In the genomic region with DNA sequence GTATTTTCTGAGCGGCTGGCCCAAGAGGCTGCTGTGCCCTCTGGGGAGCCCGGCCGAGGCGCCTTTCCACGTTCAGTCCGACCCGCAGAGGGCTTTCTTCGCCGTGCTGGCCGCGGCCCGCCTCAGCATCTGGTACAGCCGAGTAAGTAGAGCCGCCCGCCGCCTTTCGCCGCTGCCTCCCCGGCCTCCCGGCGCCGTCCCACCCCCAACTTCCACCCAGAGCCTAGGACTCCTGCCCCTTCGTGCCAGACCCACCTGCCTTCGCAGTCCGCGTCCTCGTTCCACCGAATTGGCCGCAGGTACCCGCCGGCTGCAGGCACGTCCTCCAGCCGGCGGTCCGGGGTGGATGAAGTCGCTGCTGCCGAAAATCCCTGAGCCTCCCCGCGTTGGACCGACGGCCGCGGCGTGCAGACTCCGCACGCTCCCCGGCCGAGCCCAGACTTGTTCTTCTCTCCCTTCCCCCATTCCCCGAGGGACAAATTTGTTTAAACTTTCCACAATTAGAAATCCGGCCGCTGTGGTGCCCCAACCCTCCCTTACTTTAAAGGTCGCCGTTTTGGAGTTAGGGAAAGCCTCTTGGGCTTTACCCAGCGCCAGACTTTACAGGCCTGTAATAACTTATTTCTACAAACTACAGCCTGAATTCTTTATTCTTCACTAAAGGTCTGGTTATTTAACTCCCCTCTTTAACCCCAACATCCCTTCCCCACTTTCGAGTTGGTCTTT, we compare ENCODE assay signal across 8 cellular contexts. TPM values are rescaled to one million over a fixed set of nuclear protein-coding genes. Genes with fewer than 3 reads are reported as not detected.
DNase-seq lines count a peak whose midpoint lies in the region; ATAC-seq and TF ChIP-seq lines count a peak whose summit lies in the region.

No MANE protein-coding gene starts in this region.

- H3K27ac Mint-ChIP-seq in GM23338, result peak overlapping the region; percentile 89
- peak overlapping the region; percentile 99 for H3K27ac Mint-ChIP-seq in activated CD4-positive, alpha-beta T cell treated with anti-CD3 and anti-CD28 coated beads, Interleukin-2, amount 10 ng/mL, durations not matched to agents 24 days and 14 days
- peak overlapping the region; percentile 98 for H3K27ac Mint-ChIP-seq in memory B cell

- TF ChIP-seq CTCF in GM23338 (conservative IDR thresholded peaks at IDR 0.05; ENCODE audit: low read depth in 2 of 2), result no peak

- peaks cover 50% of the 10 kb centered on the region for H3K79me2 ChIP-seq in GM23338 (replicated peaks; ENCODE audit: insufficient read depth)

- H3K27ac ChIP-seq in GM23338 (ENCODE audit: low read depth), result peak overlapping the region; percentile 85; the same call in 1 of the 2 replicates

- peak overlapping the region; percentile 79 for H3K4me3 ChIP-seq in GM23338

- H3K27me3 Mint-ChIP-seq in GM23338 (ENCODE audit: insufficient read depth, low read depth, poor library complexity), result peaks cover 12% of the 10 kb centered on the region
- H3K27me3 Mint-ChIP-seq in activated CD4-positive, alpha-beta T cell treated with anti-CD3 and anti-CD28 coated beads, Interleukin-2, amount 10 ng/mL, durations not matched to agents 24 days and 14 days, result no peaks in the 10 kb centered on the region
- no peaks in the 10 kb centered on the region for H3K27me3 Mint-ChIP-seq in memory B cell

- DNase-seq in GDM1 (lab: John Stamatoyannopoulos, UW), result peak; percentile 36
- DNase-seq in GM23338 (ENCODE audit: low spot score), result peak; percentile 45
- peak; percentile 67 for DNase-seq in NAMALWA (ENCODE audit: low spot score)
- peak; percentile 83 for DNase-seq in activated CD4-positive, alpha-beta T cell treated with anti-CD3 and anti-CD28 coated beads, Interleukin-2, amount 10 ng/mL, durations not matched to agents 24 days and 14 days
- peak; percentile 23 for DNase-seq in effector CD4-positive, alpha-beta T cell
- no peak for DNase-seq in memory B cell (ENCODE audit: low spot score in 2 of 2)
- peak in 4 of 6 experiments; percentile 27 to 52 (median 40) for DNase-seq in stimulated activated naive CD4-positive, alpha-beta T cell (lab: John Stamatoyannopoulos, UW)
- no peak for DNase-seq in NOMO-1 treated with dmso at 0.1 percent for 144 hours (lab: John Stamatoyannopoulos, UW; ENCODE audit: unreplicated experiment)

- no peaks in the 10 kb centered on the region for H3K36me3 ChIP-seq in GM23338 (ENCODE audit: insufficient read depth)

- H4K20me1 ChIP-seq in GM23338 (replicated peaks; ENCODE audit: insufficient read depth), result no peaks in the 10 kb centered on the region

- H3K9me3 Mint-ChIP-seq in GM23338, result no peaks in the 10 kb centered on the region
- peaks cover 3% of the 10 kb centered on the region for H3K9me3 Mint-ChIP-seq in activated CD4-positive, alpha-beta T cell treated with anti-CD3 and anti-CD28 coated beads, Interleukin-2, amount 10 ng/mL, durations not matched to agents 24 days and 14 days
- no peaks in the 10 kb centered on the region for H3K9me3 Mint-ChIP-seq in memory B cell

- no peaks in the 10 kb centered on the region for H3K9me2 ChIP-seq in GM23338 (ENCODE audit: insufficient read depth)

- peak overlapping the region; percentile 83 for H3K4me2 ChIP-seq in GM23338

- peak; percentile 36 for ATAC-seq in GM23338
- ATAC-seq in memory B cell (ENCODE audit: low read depth), result peak; percentile 9

- H3K4me1 Mint-ChIP-seq in GM23338, result peaks cover 28% of the 10 kb centered on the region
- peaks cover 52% of the 10 kb centered on the region for H3K4me1 Mint-ChIP-seq in activated CD4-positive, alpha-beta T cell treated with anti-CD3 and anti-CD28 coated beads, Interleukin-2, amount 10 ng/mL, durations not matched to agents 24 days and 14 days
- peaks cover 44% of the 10 kb centered on the region for H3K4me1 Mint-ChIP-seq in memory B cell

- H3K4me1 ChIP-seq in GM23338 (ENCODE audit: insufficient read depth), result peaks cover 17% of the 10 kb centered on the region

- no peaks in the 10 kb centered on the region for H3F3A ChIP-seq in GM23338 (replicated peaks; ENCODE audit: low read depth)

- H2AFZ ChIP-seq in GM23338, result peak overlapping the region; percentile 29

- H3K4me3 Mint-ChIP-seq in GM23338 (peak overlapping the region; percentile 96), memory B cell (peak overlapping the region; percentile 100)
- H3K4me3 Mint-ChIP-seq in activated CD4-positive, alpha-beta T cell treated with anti-CD3 and anti-CD28 coated beads, Interleukin-2, amount 10 ng/mL, durations not matched to agents 24 days and 14 days, result peak overlapping the region; percentile 100

- H3K36me3 Mint-ChIP-seq in GM23338 (ENCODE audit: low read depth) (no peaks in the 10 kb centered on the region; the same call in 2 of the 3 replicates), memory B cell (peaks cover 4% of the 10 kb centered on the region)
- H3K36me3 Mint-ChIP-seq in activated CD4-positive, alpha-beta T cell treated with anti-CD3 and anti-CD28 coated beads, Interleukin-2, amount 10 ng/mL, durations not matched to agents 24 days and 14 days (ENCODE audit: low read depth), result peaks cover 17% of the 10 kb centered on the region

- intact Hi-C loops in activated CD4-positive, alpha-beta T cell treated with anti-CD3 and anti-CD28 coated beads, Interleukin-2, amount 10 ng/mL, durations not matched to agents 24 days and 14 days (cut with micrococcal nuclease), result loop anchor here (2.0 to 5.0 kb wide), 9 partner anchors 29 to 1128 kb away; a partner anchor contains a TSS

- no peaks in the 10 kb centered on the region for H3K27me3 ChIP-seq in GM23338 (ENCODE audit: insufficient read depth)

TF ChIP-seq in GM23338, 12 proteins besides CTCF, POLR2A, EP300 and RAD21 (continues in another document):
- TF ChIP-seq, protein P1, sequence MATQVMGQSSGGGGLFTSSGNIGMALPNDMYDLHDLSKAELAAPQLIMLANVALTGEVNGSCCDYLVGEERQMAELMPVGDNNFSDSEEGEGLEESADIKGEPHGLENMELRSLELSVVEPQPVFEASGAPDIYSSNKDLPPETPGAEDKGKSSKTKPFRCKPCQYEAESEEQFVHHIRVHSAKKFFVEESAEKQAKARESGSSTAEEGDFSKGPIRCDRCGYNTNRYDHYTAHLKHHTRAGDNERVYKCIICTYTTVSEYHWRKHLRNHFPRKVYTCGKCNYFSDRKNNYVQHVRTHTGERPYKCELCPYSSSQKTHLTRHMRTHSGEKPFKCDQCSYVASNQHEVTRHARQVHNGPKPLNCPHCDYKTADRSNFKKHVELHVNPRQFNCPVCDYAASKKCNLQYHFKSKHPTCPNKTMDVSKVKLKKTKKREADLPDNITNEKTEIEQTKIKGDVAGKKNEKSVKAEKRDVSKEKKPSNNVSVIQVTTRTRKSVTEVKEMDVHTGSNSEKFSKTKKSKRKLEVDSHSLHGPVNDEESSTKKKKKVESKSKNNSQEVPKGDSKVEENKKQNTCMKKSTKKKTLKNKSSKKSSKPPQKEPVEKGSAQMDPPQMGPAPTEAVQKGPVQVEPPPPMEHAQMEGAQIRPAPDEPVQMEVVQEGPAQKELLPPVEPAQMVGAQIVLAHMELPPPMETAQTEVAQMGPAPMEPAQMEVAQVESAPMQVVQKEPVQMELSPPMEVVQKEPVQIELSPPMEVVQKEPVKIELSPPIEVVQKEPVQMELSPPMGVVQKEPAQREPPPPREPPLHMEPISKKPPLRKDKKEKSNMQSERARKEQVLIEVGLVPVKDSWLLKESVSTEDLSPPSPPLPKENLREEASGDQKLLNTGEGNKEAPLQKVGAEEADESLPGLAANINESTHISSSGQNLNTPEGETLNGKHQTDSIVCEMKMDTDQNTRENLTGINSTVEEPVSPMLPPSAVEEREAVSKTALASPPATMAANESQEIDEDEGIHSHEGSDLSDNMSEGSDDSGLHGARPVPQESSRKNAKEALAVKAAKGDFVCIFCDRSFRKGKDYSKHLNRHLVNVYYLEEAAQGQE (IDR thresholded peaks at IDR 0.05; ENCODE audit: unreplicated experiment), result no peak
- no peak for TF ChIP-seq ZNF331 (CRISPR knock-in tag; IDR thresholded peaks at IDR 0.05; ENCODE audit: low read depth)
- TF ChIP-seq STAT1 (IDR thresholded peaks at IDR 0.05; ENCODE audit: unreplicated experiment), result no peak
- TF ChIP-seq JUNB (IDR thresholded peaks at IDR 0.05; ENCODE audit: unreplicated experiment), result no peak
- no peak for TF ChIP-seq POLR2AphosphoS5 (IDR thresholded peaks at IDR 0.05; ENCODE audit: low read depth)
- no peak for TF ChIP-seq CREB1 (CRISPR knock-in tag; IDR thresholded peaks at IDR 0.05; ENCODE audit: low read depth)

RNA-seq across cellular contexts. Expression of a gene that starts 0.6 kb away (rescaled TPM):
- total RNA-seq in GM23338 (2014; rRNA removed; shearing (Covaris generic)), result 31.5 and 34.9 TPM in 2 replicates
- polyA plus RNA-seq in GM23338 (2016; fragmentation: Nextera tagmentation; extraction: Ambion mirVana), result 5.7 and 7.8 TPM in 2 replicates
- 20.2 and 20.4 TPM in 2 replicates for total RNA-seq in activated CD4-positive, alpha-beta T cell treated with anti-CD3 and anti-CD28 coated beads, Interleukin-2, amount 10 ng/mL, durations not matched to agents 24 days and 14 days

Comparison
In these comparisons a context has a peak if more than half of its experiments do, and no peak if none do; other contexts are left out.
1. DNase-seq: peak in GDM1 (single experiment), GM23338 (single experiment), NAMALWA (single experiment), activated CD4-positive, alpha-beta T cell treated with anti-CD3 and anti-CD28 coated beads, Interleukin-2, amount 10 ng/mL, durations not matched to agents 24 days and 14 days (single experiment), effector CD4-positive, alpha-beta T cell (single experiment) and stimulated activated naive CD4-positive, alpha-beta T cell (4 of 6); none in memory B cell (0 of 2) and NOMO-1 treated with dmso at 0.1 percent for 144 hours (single experiment).
2. Peak in every context shown above with its lines, with median percentiles within 50 percentile points of each other: H3K27ac Mint-ChIP-seq and H3K4me3 Mint-ChIP-seq.